1 cellular context compared by ENCODE assay signal in genomic region chr9:79663878-79664277, GRCh38.
TF ChIP-seq lines count a peak whose summit lies in the region.

No MANE protein-coding gene starts in this region.

TF ChIP-seq in GM23338, 12 proteins besides CTCF, POLR2A, EP300 and RAD21 (continued from another document):
- TF ChIP-seq, protein P1, sequence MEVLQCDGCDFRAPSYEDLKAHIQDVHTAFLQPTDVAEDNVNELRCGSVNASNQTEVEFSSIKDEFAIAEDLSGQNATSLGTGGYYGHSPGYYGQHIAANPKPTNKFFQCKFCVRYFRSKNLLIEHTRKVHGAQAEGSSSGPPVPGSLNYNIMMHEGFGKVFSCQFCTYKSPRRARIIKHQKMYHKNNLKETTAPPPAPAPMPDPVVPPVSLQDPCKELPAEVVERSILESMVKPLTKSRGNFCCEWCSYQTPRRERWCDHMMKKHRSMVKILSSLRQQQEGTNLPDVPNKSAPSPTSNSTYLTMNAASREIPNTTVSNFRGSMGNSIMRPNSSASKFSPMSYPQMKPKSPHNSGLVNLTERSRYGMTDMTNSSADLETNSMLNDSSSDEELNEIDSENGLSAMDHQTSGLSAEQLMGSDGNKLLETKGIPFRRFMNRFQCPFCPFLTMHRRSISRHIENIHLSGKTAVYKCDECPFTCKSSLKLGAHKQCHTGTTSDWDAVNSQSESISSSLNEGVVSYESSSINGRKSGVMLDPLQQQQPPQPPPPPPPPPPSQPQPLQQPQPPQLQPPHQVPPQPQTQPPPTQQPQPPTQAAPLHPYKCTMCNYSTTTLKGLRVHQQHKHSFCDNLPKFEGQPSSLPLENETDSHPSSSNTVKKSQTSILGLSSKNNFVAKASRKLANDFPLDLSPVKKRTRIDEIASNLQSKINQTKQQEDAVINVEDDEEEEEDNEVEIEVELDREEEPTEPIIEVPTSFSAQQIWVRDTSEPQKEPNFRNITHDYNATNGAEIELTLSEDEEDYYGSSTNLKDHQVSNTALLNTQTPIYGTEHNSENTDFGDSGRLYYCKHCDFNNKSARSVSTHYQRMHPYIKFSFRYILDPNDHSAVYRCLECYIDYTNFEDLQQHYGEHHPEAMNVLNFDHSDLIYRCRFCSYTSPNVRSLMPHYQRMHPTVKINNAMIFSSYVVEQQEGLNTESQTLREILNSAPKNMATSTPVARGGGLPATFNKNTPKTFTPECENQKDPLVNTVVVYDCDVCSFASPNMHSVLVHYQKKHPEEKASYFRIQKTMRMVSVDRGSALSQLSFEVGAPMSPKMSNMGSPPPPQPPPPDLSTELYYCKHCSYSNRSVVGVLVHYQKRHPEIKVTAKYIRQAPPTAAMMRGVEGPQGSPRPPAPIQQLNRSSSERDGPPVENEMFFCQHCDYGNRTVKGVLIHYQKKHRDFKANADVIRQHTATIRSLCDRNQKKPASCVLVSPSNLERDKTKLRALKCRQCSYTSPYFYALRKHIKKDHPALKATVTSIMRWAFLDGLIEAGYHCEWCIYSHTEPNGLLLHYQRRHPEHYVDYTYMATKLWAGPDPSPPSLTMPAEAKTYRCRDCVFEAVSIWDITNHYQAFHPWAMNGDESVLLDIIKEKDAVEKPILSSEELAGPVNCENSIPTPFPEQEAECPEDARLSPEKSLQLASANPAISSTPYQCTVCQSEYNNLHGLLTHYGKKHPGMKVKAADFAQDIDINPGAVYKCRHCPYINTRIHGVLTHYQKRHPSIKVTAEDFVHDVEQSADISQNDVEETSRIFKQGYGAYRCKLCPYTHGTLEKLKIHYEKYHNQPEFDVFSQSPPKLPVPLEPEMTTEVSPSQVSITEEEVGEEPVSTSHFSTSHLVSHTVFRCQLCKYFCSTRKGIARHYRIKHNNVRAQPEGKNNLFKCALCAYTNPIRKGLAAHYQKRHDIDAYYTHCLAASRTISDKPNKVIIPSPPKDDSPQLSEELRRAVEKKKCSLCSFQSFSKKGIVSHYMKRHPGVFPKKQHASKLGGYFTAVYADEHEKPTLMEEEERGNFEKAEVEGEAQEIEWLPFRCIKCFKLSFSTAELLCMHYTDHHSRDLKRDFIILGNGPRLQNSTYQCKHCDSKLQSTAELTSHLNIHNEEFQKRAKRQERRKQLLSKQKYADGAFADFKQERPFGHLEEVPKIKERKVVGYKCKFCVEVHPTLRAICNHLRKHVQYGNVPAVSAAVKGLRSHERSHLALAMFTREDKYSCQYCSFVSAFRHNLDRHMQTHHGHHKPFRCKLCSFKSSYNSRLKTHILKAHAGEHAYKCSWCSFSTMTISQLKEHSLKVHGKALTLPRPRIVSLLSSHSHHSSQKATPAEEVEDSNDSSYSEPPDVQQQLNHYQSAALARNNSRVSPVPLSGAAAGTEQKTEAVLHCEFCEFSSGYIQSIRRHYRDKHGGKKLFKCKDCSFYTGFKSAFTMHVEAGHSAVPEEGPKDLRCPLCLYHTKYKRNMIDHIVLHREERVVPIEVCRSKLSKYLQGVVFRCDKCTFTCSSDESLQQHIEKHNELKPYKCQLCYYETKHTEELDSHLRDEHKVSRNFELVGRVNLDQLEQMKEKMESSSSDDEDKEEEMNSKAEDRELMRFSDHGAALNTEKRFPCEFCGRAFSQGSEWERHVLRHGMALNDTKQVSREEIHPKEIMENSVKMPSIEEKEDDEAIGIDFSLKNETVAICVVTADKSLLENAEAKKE (CRISPR knock-in tag; IDR thresholded peaks at IDR 0.05), result no peak
- TF ChIP-seq, protein P2, sequence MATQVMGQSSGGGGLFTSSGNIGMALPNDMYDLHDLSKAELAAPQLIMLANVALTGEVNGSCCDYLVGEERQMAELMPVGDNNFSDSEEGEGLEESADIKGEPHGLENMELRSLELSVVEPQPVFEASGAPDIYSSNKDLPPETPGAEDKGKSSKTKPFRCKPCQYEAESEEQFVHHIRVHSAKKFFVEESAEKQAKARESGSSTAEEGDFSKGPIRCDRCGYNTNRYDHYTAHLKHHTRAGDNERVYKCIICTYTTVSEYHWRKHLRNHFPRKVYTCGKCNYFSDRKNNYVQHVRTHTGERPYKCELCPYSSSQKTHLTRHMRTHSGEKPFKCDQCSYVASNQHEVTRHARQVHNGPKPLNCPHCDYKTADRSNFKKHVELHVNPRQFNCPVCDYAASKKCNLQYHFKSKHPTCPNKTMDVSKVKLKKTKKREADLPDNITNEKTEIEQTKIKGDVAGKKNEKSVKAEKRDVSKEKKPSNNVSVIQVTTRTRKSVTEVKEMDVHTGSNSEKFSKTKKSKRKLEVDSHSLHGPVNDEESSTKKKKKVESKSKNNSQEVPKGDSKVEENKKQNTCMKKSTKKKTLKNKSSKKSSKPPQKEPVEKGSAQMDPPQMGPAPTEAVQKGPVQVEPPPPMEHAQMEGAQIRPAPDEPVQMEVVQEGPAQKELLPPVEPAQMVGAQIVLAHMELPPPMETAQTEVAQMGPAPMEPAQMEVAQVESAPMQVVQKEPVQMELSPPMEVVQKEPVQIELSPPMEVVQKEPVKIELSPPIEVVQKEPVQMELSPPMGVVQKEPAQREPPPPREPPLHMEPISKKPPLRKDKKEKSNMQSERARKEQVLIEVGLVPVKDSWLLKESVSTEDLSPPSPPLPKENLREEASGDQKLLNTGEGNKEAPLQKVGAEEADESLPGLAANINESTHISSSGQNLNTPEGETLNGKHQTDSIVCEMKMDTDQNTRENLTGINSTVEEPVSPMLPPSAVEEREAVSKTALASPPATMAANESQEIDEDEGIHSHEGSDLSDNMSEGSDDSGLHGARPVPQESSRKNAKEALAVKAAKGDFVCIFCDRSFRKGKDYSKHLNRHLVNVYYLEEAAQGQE (IDR thresholded peaks at IDR 0.05; ENCODE audit: unreplicated experiment), result no peak
